ENCODE assay signal across 20 cellular contexts in the genomic region with DNA sequence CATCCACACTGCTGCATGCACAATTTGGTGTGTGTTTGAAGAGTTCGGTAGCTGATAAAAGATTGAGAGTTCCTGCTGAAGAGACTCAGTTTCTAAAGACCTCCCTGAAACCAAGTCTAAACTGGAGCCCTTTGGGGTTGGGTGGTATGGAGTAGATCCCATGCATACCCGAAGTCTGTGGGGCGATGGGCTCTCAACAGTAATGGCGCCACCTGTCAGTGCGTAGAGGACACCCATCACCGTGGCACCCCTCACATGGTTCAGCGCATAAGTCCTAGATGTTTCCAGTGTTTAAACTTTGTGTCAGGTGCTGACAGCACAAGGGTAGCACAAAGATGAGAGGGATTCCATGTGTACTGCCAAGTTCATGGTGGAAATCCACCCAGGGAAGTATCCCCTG.
"Had no signal": no experiment of that assay in that cellular context is flagged by ENCODE, and none has a peak within 500 bp of the region (broad histone marks: within the 10 kb centered on the region; RNA-seq: fewer than 3 reads in every experiment).

No MANE protein-coding gene starts in this region.

- H3K9me3 ChIP-seq: spleen, testis had no signal

- H3K27ac ChIP-seq: epithelial cell of prostate, foreskin keratinocyte, hepatocyte had no signal

- H3K79me2 ChIP-seq: hepatocyte had no signal

- ATAC-seq: effector memory CD8-positive, alpha-beta T cell; foreskin keratinocyte; left colon had no signal

- H3K4me3 Mint-ChIP-seq: activated naive CD8-positive, alpha-beta T cell treated with anti-CD3 and anti-CD28 coated beads for 36 hours; effector memory CD8-positive, alpha-beta T cell; mesothelial cell of epicardium; nephron progenitor cell; stimulated activated memory B cell treated with anti-CD40 and anti-IgM and Interleukin-4, amounts not matched to agents 10 μg/mL and 1 μg/mL and 100 μg/mL, for 72 hours had no signal

- H3K4me2 ChIP-seq: hepatocyte had no signal

- H3K27ac Mint-ChIP-seq: activated naive CD8-positive, alpha-beta T cell treated with anti-CD3 and anti-CD28 coated beads for 36 hours; effector memory CD8-positive, alpha-beta T cell; mesothelial cell of epicardium; nephron progenitor cell had no signal

- H3K4me3 ChIP-seq: hepatocyte, lung, spleen, testis had no signal

- FAIRE-seq: islet of Langerhans had no signal

- DNase-seq: activated CD4-positive, alpha-beta T cell treated with anti-CD3 and anti-CD28 coated beads for 1 hour; activated gamma-delta T cell treated with Interleukin-2 at 50 U/mL for 16 hours; activated naive CD8-positive, alpha-beta T cell treated with anti-CD3 and anti-CD28 coated beads for 36 hours; amniotic stem cell; dermis blood vessel endothelial cell; effector memory CD8-positive, alpha-beta T cell; foreskin keratinocyte; left colon; nephron progenitor cell; occipital lobe; retina; spleen; stimulated activated CD4-positive, alpha-beta T cell treated with anti-CD3 and anti-CD28 coated beads, Interleukin-4, amount 100 ng/mL, for 4 hours; testis had no signal

- H2AFZ ChIP-seq: hepatocyte had no signal

- H3K9me3 Mint-ChIP-seq: activated naive CD8-positive, alpha-beta T cell treated with anti-CD3 and anti-CD28 coated beads for 36 hours; effector memory CD8-positive, alpha-beta T cell; mesothelial cell of epicardium; nephron progenitor cell; stimulated activated memory B cell treated with anti-CD40 and anti-IgM and Interleukin-4, amounts not matched to agents 10 μg/mL and 1 μg/mL and 100 μg/mL, for 72 hours had no signal

- H3K27me3 Mint-ChIP-seq: activated naive CD8-positive, alpha-beta T cell treated with anti-CD3 and anti-CD28 coated beads for 36 hours; effector memory CD8-positive, alpha-beta T cell; stimulated activated memory B cell treated with anti-CD40 and anti-IgM and Interleukin-4, amounts not matched to agents 10 μg/mL and 1 μg/mL and 100 μg/mL, for 72 hours had no signal

- H3K27me3 ChIP-seq: foreskin keratinocyte, hepatocyte, spleen, testis had no signal
